Comparison of ENCODE assay signal across 18 cellular contexts in the genomic region with DNA sequence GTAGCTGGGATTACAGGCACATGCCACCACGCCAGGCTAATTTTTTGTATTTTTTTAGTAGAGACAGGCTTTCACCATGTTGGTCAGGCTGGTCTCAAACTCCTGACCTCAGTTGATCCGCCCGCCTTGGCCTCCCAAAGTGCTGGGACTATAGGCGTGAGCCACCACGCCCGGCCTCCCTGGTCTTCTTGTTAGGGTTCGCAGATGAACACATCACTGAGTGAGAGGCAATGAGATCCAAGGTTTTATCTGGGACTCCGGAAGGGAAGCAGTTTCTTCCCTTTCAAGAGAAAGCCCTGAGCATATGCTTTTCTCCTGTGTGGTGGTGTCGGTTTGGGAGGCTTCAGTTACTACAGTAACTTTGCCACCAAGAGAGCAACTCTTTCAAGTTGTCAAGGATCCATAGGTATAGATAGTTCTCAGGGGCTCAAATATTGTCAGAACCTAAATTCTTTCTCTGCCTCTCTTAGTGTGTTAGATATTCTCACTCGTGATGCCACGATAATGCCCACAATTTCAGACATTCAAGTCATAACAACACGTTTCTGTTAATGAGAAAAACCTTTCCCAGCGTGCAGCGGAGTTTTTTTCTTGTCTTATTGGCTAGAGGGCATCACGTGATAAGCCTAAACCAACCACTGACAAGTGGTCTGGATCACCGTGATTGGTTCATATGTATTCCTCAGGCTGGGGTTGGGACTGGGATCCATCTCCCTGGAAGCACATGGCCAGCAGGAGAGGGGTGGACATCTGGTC. TPM values are rescaled to one million over a fixed set of nuclear protein-coding genes. Genes with fewer than 3 reads are reported as not detected.
DNase-seq lines count a peak whose midpoint lies in the region; ATAC-seq, FAIRE-seq and TF ChIP-seq lines count a peak whose summit lies in the region.
"Had no signal": no experiment of that assay in that cellular context is flagged by ENCODE, and none has a peak within 500 bp of the region (broad histone marks: within the 10 kb centered on the region; RNA-seq: fewer than 3 reads in every experiment).

No MANE protein-coding gene starts in this region.

- H3K9me3 ChIP-seq in right atrium auricular region (no peaks in the 10 kb centered on the region), heart right ventricle (no peaks in the 10 kb centered on the region), neuronal stem cell (replicated peaks in 1 of 2; ENCODE audit: control insufficient read depth in 2 of 2, insufficient read depth in 1 of 2, low read depth in 1 of 2, low read length in 2 of 2) (no peaks in the 10 kb centered on the region), kidney (ENCODE audit: control insufficient read depth in 1 of 2, low read length in 2 of 2) (no peaks in the 10 kb centered on the region)

- H4K8ac ChIP-seq in neuronal stem cell (ENCODE audit: low read depth, low read length), result no peak overlapping the region

- H2BK15ac ChIP-seq in neuronal stem cell (ENCODE audit: low read length), result no peak overlapping the region

- no peak overlapping the region for H3K18ac ChIP-seq in neuronal stem cell (ENCODE audit: low read length)

- no peak overlapping the region for H2BK120ac ChIP-seq in neuronal stem cell (ENCODE audit: low read depth, low read length)

- 96% methylated on average over 16 of the region's 16 CpGs for WGBS in heart right ventricle, 2 donors
- no CpG with 5 or more reads among the region's 16 CpGs for WGBS in neuronal stem cell (ENCODE audit: extremely low coverage in 2 of 2, insufficient read length in 2 of 2, insufficient replicate concordance in 1 of 2), 2 donors

- H3K4ac ChIP-seq in neuronal stem cell (ENCODE audit: low read length), result no peak overlapping the region

- intact Hi-C loops in heart right ventricle (cut with DNase I), result no loop called here
- intact Hi-C loops in kidney (cut with DNase I), result no loop called here

- no peak for DNase-seq in right atrium auricular region (ENCODE audit: low spot score)
- no peak for DNase-seq in heart right ventricle
- DNase-seq in brain microvascular endothelial cell, result no peak
- no peak for DNase-seq in neuronal stem cell (ENCODE audit: low spot score)
- no peak for DNase-seq in kidney
- no peak for DNase-seq in stimulated activated CD8-positive, alpha-beta memory T cell treated with anti-CD3 and anti-CD28 coated beads, Interleukin-4, amount 100 ng/mL, for 48 hours
- DNase-seq in NAMALWA (ENCODE audit: low spot score), result no peak
- no peak for DNase-seq in HCEC 1CT
- DNase-seq: activated CD8-positive, alpha-beta T cell treated with anti-CD3 and anti-CD28 coated beads for 36 hours; activated T-cell treated with anti-CD3 and anti-CD28 coated beads, Interleukin-2, amount 50 U/mL, for 24 hours; DMS79; GOT3; NCI-H1694 treated with DMSO at 0.1 percent for 48 hours; NCI-H226; occipital lobe; stimulated activated CD4-positive, alpha-beta T cell treated with anti-CD3 and anti-CD28 coated beads, Interleukin-4, amount 100 ng/mL, for 1 hour had no signal

- in situ Hi-C loops in brain microvascular endothelial cell (cut with HindIII; ENCODE audit: low pct_ligation_motif_present, low sequenced_read_pairs), result no loop called here

- FAIRE-seq in kidney (lab: Jason Lieb, UNC), result no peak
- FAIRE-seq: A204.1 had no signal

- no peak overlapping the region for H3K4me2 ChIP-seq in neuronal stem cell (ENCODE audit: insufficient read depth, low read length, poor library complexity, severe bottlenecking)

- H3K79me1 ChIP-seq in neuronal stem cell (ENCODE audit: low read depth, low read length), result no peaks in the 10 kb centered on the region

- H3K27me3 ChIP-seq in right atrium auricular region, result no peaks in the 10 kb centered on the region
- no peaks in the 10 kb centered on the region for H3K27me3 ChIP-seq in heart right ventricle
- no peaks in the 10 kb centered on the region for H3K27me3 ChIP-seq in brain microvascular endothelial cell (replicated peaks)
- no peaks in the 10 kb centered on the region for H3K27me3 ChIP-seq in neuronal stem cell (ENCODE audit: control insufficient read depth in 3 of 3, insufficient read depth in 3 of 3, low read depth in 1 of 3, low read length in 3 of 3)

- H2BK12ac ChIP-seq in neuronal stem cell (ENCODE audit: low read length), result no peak overlapping the region

- no peak overlapping the region for H2AK5ac ChIP-seq in neuronal stem cell (ENCODE audit: low read depth, low read length)

- peak overlapping the region; percentile 76 to 82 for H3K27ac ChIP-seq in right atrium auricular region
- peak overlapping the region in 5 of 10 donors; percentile 4 to 18 (median 8) for H3K27ac ChIP-seq in heart right ventricle
- peak overlapping the region; percentile 47 for H3K27ac ChIP-seq in brain microvascular endothelial cell
- H3K27ac ChIP-seq in neuronal stem cell (replicated peaks; ENCODE audit: low read length), result no peak overlapping the region
- no peak overlapping the region for H3K27ac ChIP-seq in kidney (ENCODE audit: low read depth in 2 of 2, low read length in 2 of 2)

- no peak overlapping the region for H3K14ac ChIP-seq in neuronal stem cell (ENCODE audit: low read length)

- H3K9ac ChIP-seq in neuronal stem cell (ENCODE audit: low read depth, low read length, poor library complexity) (no peak overlapping the region), kidney (ENCODE audit: low read length in 2 of 2) (no peak overlapping the region)

- no peak overlapping the region for H2BK5ac ChIP-seq in neuronal stem cell (ENCODE audit: low read length)

- no peaks in the 10 kb centered on the region for H3K36me3 ChIP-seq in right atrium auricular region
- no peaks in the 10 kb centered on the region for H3K36me3 ChIP-seq in heart right ventricle
- no peaks in the 10 kb centered on the region for H3K36me3 ChIP-seq in brain microvascular endothelial cell (replicated peaks)
- H3K36me3 ChIP-seq in neuronal stem cell (replicated peaks in 1 of 2; ENCODE audit: control insufficient read depth in 2 of 2, insufficient read depth in 2 of 2, low read length in 2 of 2), result no peaks in the 10 kb centered on the region
- H3K36me3 ChIP-seq in kidney (ENCODE audit: control insufficient read depth in 1 of 2, insufficient read depth in 2 of 2, low read length in 2 of 2), result no peaks in the 10 kb centered on the region

- H3K23ac ChIP-seq in neuronal stem cell (ENCODE audit: low read depth, low read length, poor library complexity), result no peak overlapping the region

- TF ChIP-seq CTCF in right atrium auricular region (IDR thresholded peaks at IDR 0.05) (no peak), heart right ventricle (IDR thresholded peaks at IDR 0.05) (no peak), brain microvascular endothelial cell (IDR thresholded peaks at IDR 0.05; ENCODE audit: low read depth, low read length, missing control alignments) (no peak), kidney (IDR thresholded peaks at IDR 0.05; ENCODE audit: borderline replicate concordance, extremely low read depth, insufficient read depth) (no peak)

- peaks cover 0 to 25% of the 10 kb centered on the region in 2 donors for H3K4me1 ChIP-seq in right atrium auricular region
- peaks cover 5 to 28% (median 12%) of the 10 kb centered on the region in 9 donors for H3K4me1 ChIP-seq in heart right ventricle
- peaks cover 0 to 5% of the 10 kb centered on the region in 2 donors for H3K4me1 ChIP-seq in neuronal stem cell (ENCODE audit: control insufficient read depth in 2 of 2, insufficient read depth in 1 of 2, low read depth in 1 of 2, low read length in 2 of 2)
- no peaks in the 10 kb centered on the region for H3K4me1 ChIP-seq in kidney (ENCODE audit: control insufficient read depth in 1 of 2, insufficient read depth in 1 of 2, low read depth in 1 of 2, low read length in 2 of 2)

- H3K4me3 ChIP-seq in right atrium auricular region (no peak overlapping the region), heart right ventricle (no peak overlapping the region), brain microvascular endothelial cell (ENCODE audit: low read depth, low read length) (no peak overlapping the region), neuronal stem cell (ENCODE audit: low read length in 2 of 2) (no peak overlapping the region), kidney (ENCODE audit: low read length in 2 of 2) (no peak overlapping the region)

- ATAC-seq in heart right ventricle, result no peak
- ATAC-seq: activated CD8-positive, alpha-beta T cell treated with anti-CD3 and anti-CD28 coated beads for 36 hours; activated naive CD4-positive, alpha-beta T cell treated with anti-CD3 and anti-CD28 coated beads, Interleukin-2, amount 50 U/mL, for 72 hours had no signal

- H2AFZ ChIP-seq in neuronal stem cell (ENCODE audit: low read length), result peak overlapping the region; percentile 4

- no peak overlapping the region for H4K91ac ChIP-seq in neuronal stem cell (ENCODE audit: low read depth, low read length, poor library complexity)

RNA-seq across cellular contexts. Expression of gene NCOA3, which starts 36.2 kb away (rescaled TPM):
- total RNA-seq in right atrium auricular region (10 to 100 TPM; 24.1 to 27.4 TPM), heart right ventricle (10 to 100 TPM; 19.7 to 30.2 (median 22.6) TPM), kidney (38.8 TPM)
- polyA plus RNA-seq in heart right ventricle (10 to 100 TPM in 1 of 2 donors, 1 to 10 TPM in 1; 8.0 to 11.6 TPM), kidney (ENCODE audit: insufficient read depth, low read depth, low replicate concordance) (4.9 TPM)
- polyA plus RNA-seq in neuronal stem cell (2013, experiment 1 of 2), result 12.4 TPM
- polyA plus RNA-seq in neuronal stem cell (2013, experiment 2 of 2), result 13.0 TPM

Comparison
In these comparisons a context has a peak if more than half of its experiments do, and no peak if none do; other contexts are left out.
1. H3K27ac ChIP-seq: peak in right atrium auricular region (2 of 2) and brain microvascular endothelial cell (single experiment); none in neuronal stem cell (single experiment) and kidney (0 of 2).